ENCODE assay signal across 14 cellular contexts in genomic region chr2:86031151-86031550, GRCh38.
"Had no signal": no experiment of that assay in that cellular context is flagged by ENCODE, and none has a peak within 500 bp of the region (broad histone marks: within the 10 kb centered on the region; RNA-seq: fewer than 3 reads in every experiment).

No MANE protein-coding gene starts in this region.

- H3K27me3 ChIP-seq: cardiac muscle cell, ovary, right lobe of liver, tibial artery had no signal

- ATAC-seq: activated CD4-positive, alpha-beta T cell treated with anti-CD3 and anti-CD28 coated beads for 36 hours; activated CD8-positive, alpha-beta T cell treated with anti-CD3 and anti-CD28 coated beads, Interleukin-2, amount 10 ng/mL, durations not matched to agents 7 days and 5 days; right lobe of liver; stimulated activated naive B cell treated with anti-CD40 and anti-IgM and Interleukin-4, amounts not matched to agents 10 μg/mL and 1 μg/mL and 100 μg/mL, for 72 hours had no signal

- H3K4me3 Mint-ChIP-seq: activated CD4-positive, alpha-beta T cell treated with anti-CD3 and anti-CD28 coated beads for 36 hours; activated CD8-positive, alpha-beta T cell treated with anti-CD3 and anti-CD28 coated beads, Interleukin-2, amount 10 ng/mL, durations not matched to agents 7 days and 5 days; activated naive CD8-positive, alpha-beta T cell; activated T-cell treated with anti-CD3 and anti-CD28 coated beads, Interleukin-2, amount 50 U/mL, for 24 hours; stimulated activated naive B cell treated with anti-CD40 and anti-IgM and Interleukin-4, amounts not matched to agents 10 μg/mL and 1 μg/mL and 100 μg/mL, for 72 hours had no signal

- H3K27ac Mint-ChIP-seq: activated CD4-positive, alpha-beta T cell treated with anti-CD3 and anti-CD28 coated beads for 36 hours; activated naive CD8-positive, alpha-beta T cell; activated T-cell treated with anti-CD3 and anti-CD28 coated beads, Interleukin-2, amount 50 U/mL, for 24 hours; activated T-helper 2 cell treated with anti-CD3 and anti-CD28 coated beads, Interferon-gamma antibody, Interleukin-2, Interleukin-4, amounts not matched to agents 10 μg/mL and 5 μg/mL and 100 μg/mL, durations not matched to agents 14 hours and 24 hours and 36 hours had no signal

- DNase-seq: activated CD4-positive, alpha-beta T cell treated with anti-CD3 and anti-CD28 coated beads for 36 hours; activated CD8-positive, alpha-beta T cell treated with anti-CD3 and anti-CD28 coated beads, Interleukin-2, amount 10 ng/mL, durations not matched to agents 7 days and 5 days; activated T-cell treated with anti-CD3 and anti-CD28 coated beads, Interleukin-2, amount 50 U/mL, for 24 hours; amniotic stem cell; left ventricle myocardium inferior; stimulated activated CD4-positive, alpha-beta T cell treated with anti-CD3 and anti-CD28 coated beads, Interleukin-4, amount 100 ng/mL, for 1 hour; stimulated activated naive B cell treated with anti-CD40 and anti-IgM and Interleukin-4, amounts not matched to agents 10 μg/mL and 1 μg/mL and 100 μg/mL, for 72 hours had no signal

- H3K27me3 Mint-ChIP-seq: activated CD4-positive, alpha-beta T cell treated with anti-CD3 and anti-CD28 coated beads for 36 hours; activated naive CD8-positive, alpha-beta T cell; activated T-cell treated with anti-CD3 and anti-CD28 coated beads, Interleukin-2, amount 50 U/mL, for 24 hours; stimulated activated naive B cell treated with anti-CD40 and anti-IgM and Interleukin-4, amounts not matched to agents 10 μg/mL and 1 μg/mL and 100 μg/mL, for 72 hours had no signal

- H3K4me3 ChIP-seq: cardiac muscle cell, left ventricle myocardium inferior, ovary, right lobe of liver, smooth muscle cell, tibial artery had no signal

- H3K27ac ChIP-seq: cardiac muscle cell, left ventricle myocardium inferior, ovary, right lobe of liver, tibial artery had no signal

- H3K9me3 ChIP-seq: left ventricle myocardium inferior, ovary, right lobe of liver, tibial artery had no signal

- H3K9me3 Mint-ChIP-seq: activated T-cell treated with anti-CD3 and anti-CD28 coated beads, Interleukin-2, amount 50 U/mL, for 24 hours; activated T-helper 2 cell treated with anti-CD3 and anti-CD28 coated beads, Interferon-gamma antibody, Interleukin-2, Interleukin-4, amounts not matched to agents 10 μg/mL and 5 μg/mL and 100 μg/mL, durations not matched to agents 14 hours and 24 hours and 36 hours; stimulated activated naive B cell treated with anti-CD40 and anti-IgM and Interleukin-4, amounts not matched to agents 10 μg/mL and 1 μg/mL and 100 μg/mL, for 72 hours had no signal

- H3K36me3 ChIP-seq: ovary had no signal
